ENCODE assay signal across 1 cellular context in the genomic region with DNA sequence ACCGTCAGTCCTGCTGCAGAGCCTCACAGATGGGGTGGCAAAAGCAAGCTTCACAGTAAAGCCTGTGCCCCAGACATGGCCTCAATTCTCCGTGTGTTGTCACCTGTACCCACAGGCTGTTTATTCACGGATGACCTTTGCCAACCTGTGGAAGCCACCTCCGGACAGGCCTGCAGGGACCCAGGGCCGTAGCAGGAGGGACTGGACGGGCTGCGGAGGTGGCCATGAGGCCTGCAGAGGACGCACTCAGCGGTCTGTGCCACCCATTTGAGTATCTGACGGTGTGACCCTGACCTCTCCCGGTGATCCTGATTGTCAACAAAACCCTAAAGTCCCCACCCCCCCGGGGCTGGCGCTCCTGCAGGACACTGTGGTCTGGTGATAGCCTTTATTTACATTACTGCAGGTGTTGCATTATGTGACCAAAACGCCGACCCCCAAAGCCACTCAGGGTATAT.
TF ChIP-seq lines count a peak whose summit lies in the region.

No MANE protein-coding gene starts in this region.

TF ChIP-seq in HepG2, 621 proteins besides CTCF, POLR2A, EP300 and RAD21 (continued from another document and continues in another):
- no peak for TF ChIP-seq HNF4G (IDR thresholded peaks at IDR 0.05; ENCODE audit: borderline replicate concordance, low read depth, low read length)
- TF ChIP-seq HNF4G (CRISPR knock-in tag; IDR thresholded peaks at IDR 0.05; ENCODE audit: borderline replicate concordance, low read depth): no peak; the same call in 1 of the 2 replicates
- TF ChIP-seq SUZ12 (IDR thresholded peaks at IDR 0.05; ENCODE audit: low read depth, low read length): no peak
- TF ChIP-seq ARID3A (IDR thresholded peaks at IDR 0.05; ENCODE audit: low read depth, low read length): peak; percentile 25; the same call in 1 of the 2 replicates
- TF ChIP-seq, protein P1, sequence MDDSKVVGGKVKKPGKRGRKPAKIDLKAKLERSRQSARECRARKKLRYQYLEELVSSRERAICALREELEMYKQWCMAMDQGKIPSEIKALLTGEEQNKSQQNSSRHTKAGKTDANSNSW (CRISPR knock-in tag; IDR thresholded peaks at IDR 0.05; ENCODE audit: borderline replicate concordance): no peak
- TF ChIP-seq ZNF432 (CRISPR knock-in tag; IDR thresholded peaks at IDR 0.05; ENCODE audit: borderline replicate concordance): no peak
- TF ChIP-seq, protein P2, sequence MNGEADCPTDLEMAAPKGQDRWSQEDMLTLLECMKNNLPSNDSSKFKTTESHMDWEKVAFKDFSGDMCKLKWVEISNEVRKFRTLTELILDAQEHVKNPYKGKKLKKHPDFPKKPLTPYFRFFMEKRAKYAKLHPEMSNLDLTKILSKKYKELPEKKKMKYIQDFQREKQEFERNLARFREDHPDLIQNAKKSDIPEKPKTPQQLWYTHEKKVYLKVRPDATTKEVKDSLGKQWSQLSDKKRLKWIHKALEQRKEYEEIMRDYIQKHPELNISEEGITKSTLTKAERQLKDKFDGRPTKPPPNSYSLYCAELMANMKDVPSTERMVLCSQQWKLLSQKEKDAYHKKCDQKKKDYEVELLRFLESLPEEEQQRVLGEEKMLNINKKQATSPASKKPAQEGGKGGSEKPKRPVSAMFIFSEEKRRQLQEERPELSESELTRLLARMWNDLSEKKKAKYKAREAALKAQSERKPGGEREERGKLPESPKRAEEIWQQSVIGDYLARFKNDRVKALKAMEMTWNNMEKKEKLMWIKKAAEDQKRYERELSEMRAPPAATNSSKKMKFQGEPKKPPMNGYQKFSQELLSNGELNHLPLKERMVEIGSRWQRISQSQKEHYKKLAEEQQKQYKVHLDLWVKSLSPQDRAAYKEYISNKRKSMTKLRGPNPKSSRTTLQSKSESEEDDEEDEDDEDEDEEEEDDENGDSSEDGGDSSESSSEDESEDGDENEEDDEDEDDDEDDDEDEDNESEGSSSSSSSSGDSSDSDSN (CRISPR knock-in tag; IDR thresholded peaks at IDR 0.05): peak; percentile 93
- no peak for TF ChIP-seq TCF7L2 (IDR thresholded peaks at IDR 0.05; ENCODE audit: low read depth, low read length)
- TF ChIP-seq SALL2 (CRISPR knock-in tag; IDR thresholded peaks at IDR 0.05): peak; percentile 61; the same call in 1 of the 2 replicates
- TF ChIP-seq KDM2A (CRISPR knock-in tag; IDR thresholded peaks at IDR 0.05; ENCODE audit: borderline replicate concordance, low read depth): peak; percentile 91
- TF ChIP-seq POLR2G (IDR thresholded peaks at IDR 0.05; ENCODE audit: low read depth, low read length): peak; percentile 39; the same call in 1 of the 2 replicates
- TF ChIP-seq GLI4 (CRISPR knock-in tag; IDR thresholded peaks at IDR 0.05; ENCODE audit: borderline replicate concordance): no peak
- TF ChIP-seq ETV5 (CRISPR knock-in tag; IDR thresholded peaks at IDR 0.05; ENCODE audit: borderline replicate concordance): peak; percentile 62; the same call in 1 of the 2 replicates
- no peak for TF ChIP-seq ATF7 (IDR thresholded peaks at IDR 0.05)
- TF ChIP-seq ATF7 (CRISPR knock-in tag; IDR thresholded peaks at IDR 0.05): no peak
- no peak; the same call in 1 of the 2 replicates for TF ChIP-seq NRL (CRISPR knock-in tag; IDR thresholded peaks at IDR 0.05; ENCODE audit: borderline replicate concordance)
- no peak for TF ChIP-seq PAX8 (CRISPR knock-in tag; IDR thresholded peaks at IDR 0.05; ENCODE audit: borderline replicate concordance)
- TF ChIP-seq DR1 (CRISPR knock-in tag; IDR thresholded peaks at IDR 0.05): no peak; the same call in 1 of the 2 replicates
- TF ChIP-seq HIC2 (CRISPR knock-in tag; IDR thresholded peaks at IDR 0.05; ENCODE audit: low read depth): peak; percentile 97
- no peak; the same call in 1 of the 2 replicates for TF ChIP-seq ZNF605 (CRISPR knock-in tag; IDR thresholded peaks at IDR 0.05)
- TF ChIP-seq ZNF879 (CRISPR knock-in tag; IDR thresholded peaks at IDR 0.05): no peak
- TF ChIP-seq MEF2D (CRISPR knock-in tag; IDR thresholded peaks at IDR 0.05): 0 out of 2 replicates have a peak, but pooled peaks have one; percentile 64
- no peak for TF ChIP-seq NR1H2 (CRISPR knock-in tag; IDR thresholded peaks at IDR 0.05; ENCODE audit: borderline replicate concordance, low read depth)
- no peak for TF ChIP-seq EZH2 (conservative IDR thresholded peaks at IDR 0.05; ENCODE audit: low read depth, low read length)
- no peak for TF ChIP-seq ZNF329 (CRISPR knock-in tag; IDR thresholded peaks at IDR 0.05; ENCODE audit: low read depth)
- TF ChIP-seq CHD4 (IDR thresholded peaks at IDR 0.05; ENCODE audit: borderline replicate concordance, low read length): no peak
- TF ChIP-seq ZNF607 (CRISPR knock-in tag; IDR thresholded peaks at IDR 0.05; ENCODE audit: borderline replicate concordance): peak; percentile 79; the same call in 1 of the 2 replicates
- TF ChIP-seq SRSF1 (optimal IDR thresholded peaks at IDR 0.05; ENCODE audit: low read depth, low read length): no peak
- no peak for TF ChIP-seq ZNF652 (CRISPR knock-in tag; IDR thresholded peaks at IDR 0.05; ENCODE audit: borderline replicate concordance, low read depth)
- TF ChIP-seq ZNF225 (CRISPR knock-in tag; IDR thresholded peaks at IDR 0.05): no peak
- TF ChIP-seq, protein P3, sequence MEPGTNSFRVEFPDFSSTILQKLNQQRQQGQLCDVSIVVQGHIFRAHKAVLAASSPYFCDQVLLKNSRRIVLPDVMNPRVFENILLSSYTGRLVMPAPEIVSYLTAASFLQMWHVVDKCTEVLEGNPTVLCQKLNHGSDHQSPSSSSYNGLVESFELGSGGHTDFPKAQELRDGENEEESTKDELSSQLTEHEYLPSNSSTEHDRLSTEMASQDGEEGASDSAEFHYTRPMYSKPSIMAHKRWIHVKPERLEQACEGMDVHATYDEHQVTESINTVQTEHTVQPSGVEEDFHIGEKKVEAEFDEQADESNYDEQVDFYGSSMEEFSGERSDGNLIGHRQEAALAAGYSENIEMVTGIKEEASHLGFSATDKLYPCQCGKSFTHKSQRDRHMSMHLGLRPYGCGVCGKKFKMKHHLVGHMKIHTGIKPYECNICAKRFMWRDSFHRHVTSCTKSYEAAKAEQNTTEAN (CRISPR knock-in tag; conservative IDR thresholded peaks at IDR 0.05): no peak
- 0 out of 2 replicates have a peak, but pooled peaks have one; percentile 51 for TF ChIP-seq ZNF556 (CRISPR knock-in tag; IDR thresholded peaks at IDR 0.05; ENCODE audit: borderline replicate concordance)
- peak; percentile 84 for TF ChIP-seq ZNF501 (CRISPR knock-in tag; IDR thresholded peaks at IDR 0.05)
- TF ChIP-seq KDM3A (CRISPR knock-in tag; IDR thresholded peaks at IDR 0.05; ENCODE audit: low read depth): peak; percentile 51; the same call in 1 of the 2 replicates
- no peak for TF ChIP-seq REXO4 (CRISPR knock-in tag; IDR thresholded peaks at IDR 0.05; ENCODE audit: borderline replicate concordance)
- TF ChIP-seq MLLT10 (CRISPR knock-in tag; IDR thresholded peaks at IDR 0.05): no peak
- peak; percentile 90 for TF ChIP-seq ZBTB2 (CRISPR knock-in tag; IDR thresholded peaks at IDR 0.05; ENCODE audit: low read depth)
- no peak for TF ChIP-seq ZNF460 (CRISPR knock-in tag; IDR thresholded peaks at IDR 0.05; ENCODE audit: borderline replicate concordance)
- no peak for TF ChIP-seq PCBP1 (IDR thresholded peaks at IDR 0.05; ENCODE audit: borderline replicate concordance, low read depth, low read length)
- TF ChIP-seq, protein P4, sequence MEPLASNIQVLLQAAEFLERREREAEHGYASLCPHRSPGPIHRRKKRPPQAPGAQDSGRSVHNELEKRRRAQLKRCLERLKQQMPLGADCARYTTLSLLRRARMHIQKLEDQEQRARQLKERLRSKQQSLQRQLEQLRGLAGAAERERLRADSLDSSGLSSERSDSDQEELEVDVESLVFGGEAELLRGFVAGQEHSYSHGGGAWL (CRISPR knock-in tag; IDR thresholded peaks at IDR 0.05): no peak
- TF ChIP-seq SIN3B (IDR thresholded peaks at IDR 0.05; ENCODE audit: low read length): no peak
- no peak for TF ChIP-seq ZNF530 (CRISPR knock-in tag; IDR thresholded peaks at IDR 0.05; ENCODE audit: low read depth)
- TF ChIP-seq MTF2 (CRISPR knock-in tag; IDR thresholded peaks at IDR 0.05; ENCODE audit: borderline replicate concordance): no peak
- TF ChIP-seq, protein P5, sequence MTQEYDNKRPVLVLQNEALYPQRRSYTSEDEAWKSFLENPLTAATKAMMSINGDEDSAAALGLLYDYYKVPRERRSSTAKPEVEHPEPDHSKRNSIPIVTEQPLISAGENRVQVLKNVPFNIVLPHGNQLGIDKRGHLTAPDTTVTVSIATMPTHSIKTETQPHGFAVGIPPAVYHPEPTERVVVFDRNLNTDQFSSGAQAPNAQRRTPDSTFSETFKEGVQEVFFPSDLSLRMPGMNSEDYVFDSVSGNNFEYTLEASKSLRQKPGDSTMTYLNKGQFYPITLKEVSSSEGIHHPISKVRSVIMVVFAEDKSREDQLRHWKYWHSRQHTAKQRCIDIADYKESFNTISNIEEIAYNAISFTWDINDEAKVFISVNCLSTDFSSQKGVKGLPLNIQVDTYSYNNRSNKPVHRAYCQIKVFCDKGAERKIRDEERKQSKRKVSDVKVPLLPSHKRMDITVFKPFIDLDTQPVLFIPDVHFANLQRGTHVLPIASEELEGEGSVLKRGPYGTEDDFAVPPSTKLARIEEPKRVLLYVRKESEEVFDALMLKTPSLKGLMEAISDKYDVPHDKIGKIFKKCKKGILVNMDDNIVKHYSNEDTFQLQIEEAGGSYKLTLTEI (CRISPR knock-in tag; conservative IDR thresholded peaks at IDR 0.05): no peak
- TF ChIP-seq ZNF34 (CRISPR knock-in tag; IDR thresholded peaks at IDR 0.05; ENCODE audit: borderline replicate concordance): no peak
- no peak for TF ChIP-seq NCOA5 (CRISPR knock-in tag; IDR thresholded peaks at IDR 0.05)
- no peak for TF ChIP-seq SSRP1 (CRISPR knock-in tag; IDR thresholded peaks at IDR 0.05)
- no peak for TF ChIP-seq SOX13 (IDR thresholded peaks at IDR 0.05)
- TF ChIP-seq SOX13 (CRISPR knock-in tag; conservative IDR thresholded peaks at IDR 0.05 in 1 of 2, IDR thresholded peaks at IDR 0.05 in 1 of 2): peak in 1 of 2 experiments; percentile 79; a peak in 2 of 4 replicates
- TF ChIP-seq ZBTB1 (CRISPR knock-in tag; IDR thresholded peaks at IDR 0.05; ENCODE audit: borderline replicate concordance): no peak
- no peak for TF ChIP-seq TCF7 (IDR thresholded peaks at IDR 0.05; ENCODE audit: low read depth)
- peak; percentile 85 for TF ChIP-seq ZBTB37 (CRISPR knock-in tag; IDR thresholded peaks at IDR 0.05)
- no peak for TF ChIP-seq ZNF850 (CRISPR knock-in tag; conservative IDR thresholded peaks at IDR 0.05)
- TF ChIP-seq IRF9 (CRISPR knock-in tag; IDR thresholded peaks at IDR 0.05; ENCODE audit: borderline replicate concordance): no peak
